In the genomic region with DNA sequence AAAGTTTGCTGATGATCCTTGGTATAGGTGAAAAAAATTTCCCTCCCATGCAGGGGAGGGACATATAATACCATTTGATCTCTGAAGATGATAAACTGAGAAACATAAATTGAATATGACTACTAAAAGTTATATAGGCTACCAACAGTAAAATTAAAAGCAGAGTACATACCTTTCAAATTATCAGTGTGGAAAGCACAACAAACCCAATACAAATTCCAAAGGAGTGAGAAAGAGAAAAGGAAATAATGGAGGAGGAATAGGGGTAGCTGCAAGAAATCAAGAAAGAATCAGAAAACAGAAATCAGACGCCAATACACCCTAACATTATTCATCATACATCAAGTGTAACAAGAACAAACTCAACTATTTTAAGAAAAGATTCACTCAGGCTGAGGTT, we compare ENCODE assay signal across 16 cellular contexts. TPM values are rescaled to one million over a fixed set of nuclear protein-coding genes. Genes with fewer than 3 reads are reported as not detected.
DNase-seq lines count a peak whose midpoint lies in the region; TF ChIP-seq lines count a peak whose summit lies in the region.
"Had no signal": no experiment of that assay in that cellular context is flagged by ENCODE, and none has a peak within 500 bp of the region (broad histone marks: within the 10 kb centered on the region; RNA-seq: fewer than 3 reads in every experiment).

No MANE protein-coding gene starts in this region.

- H2AK5ac ChIP-seq in neuronal stem cell (ENCODE audit: low read depth, low read length): no peak overlapping the region

- peak overlapping the region; percentile 21 for H3K4me2 ChIP-seq in GM23248 (ENCODE audit: unreplicated experiment)
- H3K4me2 ChIP-seq in SK-N-SH: peak overlapping the region; percentile 52
- no peak overlapping the region for H3K4me2 ChIP-seq in neuronal stem cell (ENCODE audit: insufficient read depth, low read length, poor library complexity, severe bottlenecking)

- no peaks in the 10 kb centered on the region for H3K9me3 Mint-ChIP-seq in chondrocyte (ENCODE audit: low read depth)
- H3K9me3 Mint-ChIP-seq: H9 had no signal

- H3K36me3 Mint-ChIP-seq in chondrocyte (ENCODE audit: low read depth): peaks cover 3% of the 10 kb centered on the region

- H3K4me3 ChIP-seq in GM23248: no peak overlapping the region
- no peak overlapping the region for H3K4me3 ChIP-seq in SK-N-SH (ENCODE audit: low read depth in 2 of 2, low read length in 1 of 2)
- no peak overlapping the region for H3K4me3 ChIP-seq in neuronal stem cell (ENCODE audit: low read length in 2 of 2)

- POLR2A ChIA-PET in SK-N-SH (lab: Yijun Ruan, JAX): no interaction called here

- no peak overlapping the region for H3K27ac ChIP-seq in GM23248
- peak overlapping the region; percentile 39 to 71; a peak in 3 of 4 replicates for H3K27ac ChIP-seq in SK-N-SH (ENCODE audit: low read depth in 2 of 2, low read length in 1 of 2)
- no peak overlapping the region for H3K27ac ChIP-seq in neuronal stem cell (replicated peaks; ENCODE audit: low read length)

- no peak for TF ChIP-seq CTCF in SK-N-SH (IDR thresholded peaks at IDR 0.05)
- no peak for TF ChIP-seq CTCF in chondrocyte (IDR thresholded peaks at IDR 0.05)

- H3K27me3 ChIP-seq in GM23248 (replicated peaks; ENCODE audit: insufficient read depth): no peaks in the 10 kb centered on the region
- no peaks in the 10 kb centered on the region for H3K27me3 ChIP-seq in SK-N-SH (ENCODE audit: insufficient read depth)
- H3K27me3 ChIP-seq in neuronal stem cell (ENCODE audit: control insufficient read depth in 3 of 3, insufficient read depth in 3 of 3, low read depth in 1 of 3, low read length in 3 of 3): no peaks in the 10 kb centered on the region
- H3K27me3 ChIP-seq: BE2C had no signal

- no peak overlapping the region for H3K18ac ChIP-seq in neuronal stem cell (ENCODE audit: low read length)

- H2BK15ac ChIP-seq in neuronal stem cell (ENCODE audit: low read length): no peak overlapping the region

- H3K4me3 Mint-ChIP-seq in chondrocyte (ENCODE audit: unreplicated experiment): peak overlapping the region; percentile 49
- H3K4me3 Mint-ChIP-seq: H9 had no signal

- no peak overlapping the region for H4K8ac ChIP-seq in neuronal stem cell (ENCODE audit: low read depth, low read length)

- no peak overlapping the region for H3K4ac ChIP-seq in neuronal stem cell (ENCODE audit: low read length)

- in situ Hi-C loops in GM23248 (cut with MboI): no loop called here

- peaks cover 76% of the 10 kb centered on the region for H3K4me1 Mint-ChIP-seq in chondrocyte (ENCODE audit: low read depth)

- no peak overlapping the region for H2AFZ ChIP-seq in GM23248
- H2AFZ ChIP-seq in SK-N-SH (ENCODE audit: low read depth): no peak overlapping the region
- H2AFZ ChIP-seq in neuronal stem cell (ENCODE audit: low read length): no peak overlapping the region

- H3K36me3 ChIP-seq in GM23248 (ENCODE audit: low read depth) (no peaks in the 10 kb centered on the region), SK-N-SH (replicated peaks in 1 of 2; ENCODE audit: control insufficient read depth in 1 of 2, insufficient read depth in 2 of 2, low read length in 1 of 2) (no peaks in the 10 kb centered on the region), neuronal stem cell (replicated peaks in 1 of 2; ENCODE audit: control insufficient read depth in 2 of 2, insufficient read depth in 2 of 2, low read length in 2 of 2) (peaks cover 0 to 7% of the 10 kb centered on the region in 2 donors)
- H3K36me3 ChIP-seq: BE2C had no signal

- H3K79me2 ChIP-seq in GM23248 (ENCODE audit: insufficient read depth): peaks cover 100% of the 10 kb centered on the region
- peaks cover 96% of the 10 kb centered on the region for H3K79me2 ChIP-seq in SK-N-SH (ENCODE audit: insufficient read depth)

- no peaks in the 10 kb centered on the region for H3K27me3 Mint-ChIP-seq in chondrocyte (ENCODE audit: low read depth)

- H3K27ac Mint-ChIP-seq in chondrocyte (ENCODE audit: unreplicated experiment): peak overlapping the region; percentile 84

- DNase-seq in GM23248 (no peak), SK-N-SH (no peak), chondrocyte (ENCODE audit: low spot score) (no peak), neuronal stem cell (ENCODE audit: low spot score) (no peak)
- no peak for DNase-seq in activated CD8-positive, alpha-beta memory T cell treated with anti-CD3 and anti-CD28 coated beads, Interleukin-2, amount 50 U/mL, for 48 hours
- no peak for DNase-seq in activated effector memory CD4-positive, alpha-beta T cell treated with anti-CD3 and anti-CD28 coated beads, Interleukin-2, amount 50 U/mL, for 16 hours
- no peak for DNase-seq in activated naive CD4-positive, alpha-beta T cell treated with Interleukin-2 at 50 U/mL for 16 hours
- DNase-seq: BE2C, Calu3, H9, KG1, MM.1S, NCI-H2029, NCI-H446, NCI-H524 treated with DMSO at 0.1 percent for 48 hours, NCI-H774 had no signal

- peaks cover 22% of the 10 kb centered on the region; the same call in 1 of the 2 replicates for H4K20me1 ChIP-seq in GM23248 (ENCODE audit: insufficient read depth)
- peaks cover 48% of the 10 kb centered on the region for H4K20me1 ChIP-seq in SK-N-SH (ENCODE audit: insufficient read depth)

- CTCF ChIA-PET in SK-N-SH (lab: Yijun Ruan, JAX): interaction anchor here (1.3 kb wide), 1 partner anchor 37 kb away, joined by 3 read pairs; no protein-coding TSS in a partner anchor

- no peak overlapping the region for H3K23ac ChIP-seq in neuronal stem cell (ENCODE audit: low read depth, low read length, poor library complexity)

- H3F3A ChIP-seq in GM23248 (ENCODE audit: insufficient read depth) (peaks cover 10% of the 10 kb centered on the region; the same call in 1 of the 2 replicates), SK-N-SH (replicated peaks; ENCODE audit: insufficient read depth) (peaks cover 10% of the 10 kb centered on the region)

- H4K91ac ChIP-seq in neuronal stem cell (ENCODE audit: low read depth, low read length, poor library complexity): no peak overlapping the region

- WGBS in GM23248 (ENCODE audit: low coverage in 1 of 2, low lambda C conversion rate in 2 of 2, missing lambda C conversion rate in 2 of 2), 2 experiments: 78 to 90% methylated on average over 1 of the region's 1 CpG
- 26% methylated on average over 1 of the region's 1 CpG for WGBS in SK-N-SH (ENCODE audit: low lambda C conversion rate)
- WGBS in neuronal stem cell (ENCODE audit: extremely low coverage in 2 of 2, insufficient read length in 2 of 2, insufficient replicate concordance in 1 of 2), 2 donors: no CpG with 5 or more reads among the region's 1 CpG

- no peak overlapping the region for H3K14ac ChIP-seq in neuronal stem cell (ENCODE audit: low read length)

- H2BK12ac ChIP-seq in neuronal stem cell (ENCODE audit: low read length): no peak overlapping the region

- H3K4me1 ChIP-seq in GM23248 (ENCODE audit: insufficient read depth): peaks cover 37% of the 10 kb centered on the region
- peaks cover 8 to 31% of the 10 kb centered on the region in 2 experiments; a peak in 3 of 4 replicates for H3K4me1 ChIP-seq in SK-N-SH (ENCODE audit: control insufficient read depth in 1 of 2, insufficient read depth in 2 of 2, low read depth in 1 of 2, low read length in 1 of 2)
- no peaks in the 10 kb centered on the region for H3K4me1 ChIP-seq in neuronal stem cell (ENCODE audit: control insufficient read depth in 2 of 2, insufficient read depth in 1 of 2, low read depth in 1 of 2, low read length in 2 of 2)

- H3K9me2 ChIP-seq in GM23248 (ENCODE audit: insufficient read depth): no peaks in the 10 kb centered on the region
- no peaks in the 10 kb centered on the region for H3K9me2 ChIP-seq in SK-N-SH

- TF ChIP-seq RAD21 in SK-N-SH (IDR thresholded peaks at IDR 0.05; ENCODE audit: low read length): no peak

- H3K9ac ChIP-seq in GM23248 (no peak overlapping the region), SK-N-SH (no peak overlapping the region), neuronal stem cell (ENCODE audit: low read depth, low read length, poor library complexity) (no peak overlapping the region)

- no peak overlapping the region for H2BK5ac ChIP-seq in neuronal stem cell (ENCODE audit: low read length)

- peaks cover 3% of the 10 kb centered on the region for H3K79me1 ChIP-seq in neuronal stem cell (ENCODE audit: low read depth, low read length)

- TF ChIP-seq EP300 in SK-N-SH (IDR thresholded peaks at IDR 0.05; ENCODE audit: borderline replicate concordance in 1 of 2, low read depth in 1 of 2, low read length in 1 of 2): no peak

- no peak overlapping the region for H2BK120ac ChIP-seq in neuronal stem cell (ENCODE audit: low read depth, low read length)

- no peaks in the 10 kb centered on the region for H3K9me3 ChIP-seq in GM23248 (ENCODE audit: low read depth)
- H3K9me3 ChIP-seq in SK-N-SH: no peaks in the 10 kb centered on the region
- peaks cover 0 to 3% of the 10 kb centered on the region in 2 donors for H3K9me3 ChIP-seq in neuronal stem cell (replicated peaks in 1 of 2; ENCODE audit: control insufficient read depth in 2 of 2, insufficient read depth in 1 of 2, low read depth in 1 of 2, low read length in 2 of 2)
- H3K9me3 ChIP-seq: BE2C had no signal

TF ChIP-seq in SK-N-SH, 30 proteins besides CTCF, POLR2A, EP300 and RAD21 (continues in another document):
- peak; percentile 32; the same call in 1 of the 2 replicates for TF ChIP-seq TEAD4 (IDR thresholded peaks at IDR 0.05; ENCODE audit: borderline replicate concordance, insufficient read depth)
- TF ChIP-seq, protein P1, sequence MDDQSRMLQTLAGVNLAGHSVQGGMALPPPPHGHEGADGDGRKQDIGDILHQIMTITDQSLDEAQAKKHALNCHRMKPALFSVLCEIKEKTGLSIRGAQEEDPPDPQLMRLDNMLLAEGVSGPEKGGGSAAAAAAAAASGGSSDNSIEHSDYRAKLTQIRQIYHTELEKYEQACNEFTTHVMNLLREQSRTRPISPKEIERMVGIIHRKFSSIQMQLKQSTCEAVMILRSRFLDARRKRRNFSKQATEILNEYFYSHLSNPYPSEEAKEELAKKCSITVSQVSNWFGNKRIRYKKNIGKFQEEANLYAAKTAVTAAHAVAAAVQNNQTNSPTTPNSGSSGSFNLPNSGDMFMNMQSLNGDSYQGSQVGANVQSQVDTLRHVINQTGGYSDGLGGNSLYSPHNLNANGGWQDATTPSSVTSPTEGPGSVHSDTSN (IDR thresholded peaks at IDR 0.05): peak; percentile 41; the same call in 1 of the 2 replicates
- no peak for TF ChIP-seq EZH2phosphoT487 (IDR thresholded peaks at IDR 0.05; ENCODE audit: borderline replicate concordance, low read depth)

RNA-seq across cellular contexts. Expression of a gene that starts 17.7 kb away (rescaled TPM):
- 32.7 and 41.0 TPM in 2 replicates for total RNA-seq in GM23248 (2014; rRNA removed; shearing (Covaris generic))
- polyA plus RNA-seq in GM23248 (2016; fragmentation: Nextera tagmentation; extraction: Ambion mirVana): 11.1 and 11.5 TPM in 2 replicates
- polyA plus RNA-seq in SK-N-SH (2012; rRNA removed): 20.9 and 28.5 TPM in 2 replicates
- 35.6 and 46.1 TPM in 2 replicates for polyA plus RNA-seq in SK-N-SH (2012; cell fraction: cytosol; rRNA removed)
- polyA plus RNA-seq in SK-N-SH (2012; cell fraction: nucleus; rRNA removed): 11.1 and 25.5 TPM in 2 replicates
- 73.8 to 88.3 TPM (median 87.0 TPM) in 3 replicates for total RNA-seq in chondrocyte
- polyA plus RNA-seq in neuronal stem cell (2013, experiment 1 of 2): 32.3 TPM
- polyA plus RNA-seq in neuronal stem cell (2013, experiment 2 of 2): 34.2 TPM

Comparison
In these comparisons a context has a peak if more than half of its experiments do, and no peak if none do; other contexts are left out.
1. H3K27ac ChIP-seq: peak in SK-N-SH (2 of 2); none in GM23248 (single experiment) and neuronal stem cell (single experiment).